Comparison of ENCODE assay signal across 1 cellular context in genomic region chr12:22562187-22563028, GRCh38.
TF ChIP-seq lines count a peak whose summit lies in the region.

No MANE protein-coding gene starts in this region.

TF ChIP-seq in GM23338, 12 proteins besides CTCF, POLR2A, EP300 and RAD21:
- no peak for TF ChIP-seq ZNF114 (CRISPR knock-in tag; IDR thresholded peaks at IDR 0.05)
- no peak for TF ChIP-seq EZH2phosphoT487 (IDR thresholded peaks at IDR 0.05; ENCODE audit: unreplicated experiment)
- TF ChIP-seq CREB1 (CRISPR knock-in tag; IDR thresholded peaks at IDR 0.05; ENCODE audit: low read depth) = no peak
- TF ChIP-seq ETS1 (IDR thresholded peaks at IDR 0.05) = no peak
- no peak for TF ChIP-seq REST (IDR thresholded peaks at IDR 0.05; ENCODE audit: unreplicated experiment)
- TF ChIP-seq POLR2AphosphoS5 (IDR thresholded peaks at IDR 0.05; ENCODE audit: low read depth) = no peak
- TF ChIP-seq ZNF331 (CRISPR knock-in tag; IDR thresholded peaks at IDR 0.05; ENCODE audit: low read depth) = no peak
- TF ChIP-seq STAT1 (IDR thresholded peaks at IDR 0.05; ENCODE audit: unreplicated experiment) = no peak
- no peak for TF ChIP-seq ZNF462 (CRISPR knock-in tag; IDR thresholded peaks at IDR 0.05)
- no peak for TF ChIP-seq JUNB (IDR thresholded peaks at IDR 0.05; ENCODE audit: unreplicated experiment)
- TF ChIP-seq NANOG (IDR thresholded peaks at IDR 0.05; ENCODE audit: borderline replicate concordance) = no peak
